ENCODE assay signal across 11 cellular contexts in genomic region chr6:108588586-108588985, GRCh38. TPM values are rescaled to one million over a fixed set of nuclear protein-coding genes. Genes with fewer than 3 reads are reported as not detected.
DNase-seq lines count a peak whose midpoint lies in the region; ATAC-seq and TF ChIP-seq lines count a peak whose summit lies in the region.
"Had no signal": no experiment of that assay in that cellular context is flagged by ENCODE, and none has a peak within 500 bp of the region (broad histone marks: within the 10 kb centered on the region; RNA-seq: fewer than 3 reads in every experiment).

No MANE protein-coding gene starts in this region.

- H3K4me1 ChIP-seq in smooth muscle cell (ENCODE audit: low read depth): peaks cover 54% of the 10 kb centered on the region

- H3K27me3 ChIP-seq in smooth muscle cell (ENCODE audit: low read depth): no peaks in the 10 kb centered on the region

- no peaks in the 10 kb centered on the region for H3K36me3 ChIP-seq in smooth muscle cell (ENCODE audit: low read depth)
- H3K36me3 ChIP-seq: HAP-1 had no signal

- no peak for ATAC-seq in GM21526 (IDR thresholded peaks at IDR 0.05; ENCODE audit: low FRiP score, unreplicated experiment)

- H3K4me1 Mint-ChIP-seq in immature natural killer cell: peaks cover 77 to 84% of the 10 kb centered on the region in 2 donors

- H3K4me3 Mint-ChIP-seq in immature natural killer cell: peak overlapping the region; percentile 2 to 69 (median 42)

- H2AFZ ChIP-seq in smooth muscle cell (ENCODE audit: low read depth): no peak overlapping the region

- peak overlapping the region; percentile 1 for H3K9ac ChIP-seq in smooth muscle cell (ENCODE audit: low read depth)

- H3K4me3 ChIP-seq in smooth muscle cell: peak overlapping the region; percentile 8
- H3K4me3 ChIP-seq: HAP-1 had no signal

- peaks cover 91% of the 10 kb centered on the region for H4K20me1 ChIP-seq in smooth muscle cell (ENCODE audit: low read depth)

- no peak for TF ChIP-seq CTCF in smooth muscle cell (IDR thresholded peaks at IDR 0.05; ENCODE audit: borderline replicate concordance, insufficient read depth, poor library complexity, severe bottlenecking)

- H3K27ac Mint-ChIP-seq in immature natural killer cell: peak overlapping the region; percentile 11 to 80 (median 75)

- WGBS in smooth muscle cell (ENCODE audit: low lambda C conversion rate): 0% methylated on average over 1 of the region's 1 CpG

- no peaks in the 10 kb centered on the region for H3K36me3 Mint-ChIP-seq in immature natural killer cell

- DNase-seq in HK-2 (ENCODE audit: unreplicated experiment): peak; percentile 26
- DNase-seq in immature natural killer cell: no peak
- DNase-seq in smooth muscle cell (lab: John Stamatoyannopoulos, UW; ENCODE audit: unreplicated experiment): no peak
- no peak for DNase-seq in NCI-H128 (lab: John Stamatoyannopoulos, UW; ENCODE audit: unreplicated experiment)
- no peak for DNase-seq in Ammon's horn (ENCODE audit: low spot score)
- DNase-seq in activated CD4-positive, alpha-beta T cell treated with anti-CD3 and anti-CD28 coated beads, Interleukin-2, amount 50 U/mL, for 48 hours: no peak
- DNase-seq: activated CD4-positive, alpha-beta T cell treated with anti-CD3 and anti-CD28 coated beads for 48 hours; stimulated activated CD4-positive, alpha-beta T cell treated with anti-CD3 and anti-CD28 coated beads, Interleukin-15, amount 100 ng/mL, for 24 hours had no signal

- H3K27me3 Mint-ChIP-seq in immature natural killer cell (ENCODE audit: low read depth in 3 of 3): peaks cover 0 to 3% (median 2%) of the 10 kb centered on the region in 3 donors

- H3K4me2 ChIP-seq in smooth muscle cell: peak overlapping the region; percentile 80

- peaks cover 78% of the 10 kb centered on the region for H3K79me2 ChIP-seq in smooth muscle cell (ENCODE audit: low read depth)

- H3K9me3 ChIP-seq in smooth muscle cell (replicated peaks; ENCODE audit: low read depth): no peaks in the 10 kb centered on the region
- H3K9me3 ChIP-seq: HAP-1 had no signal

- H3K9me3 Mint-ChIP-seq in immature natural killer cell: no peaks in the 10 kb centered on the region

- H3F3A ChIP-seq in smooth muscle cell (ENCODE audit: low read depth): peaks cover 55% of the 10 kb centered on the region

- H3K27ac ChIP-seq in angular gyrus (ENCODE audit: low read depth, low read length): peak overlapping the region; percentile 67
- H3K27ac ChIP-seq in smooth muscle cell (ENCODE audit: low read depth): peak overlapping the region; percentile 90

RNA-seq across cellular contexts. Expression of gene FOXO3, which starts 27.9 kb away (rescaled TPM):
- polyA plus RNA-seq in immature natural killer cell (10 to 100 TPM; 20.3 to 41.3 (median 36.4) TPM), smooth muscle cell (34.7 and 35.9 TPM in 2 replicates)
- 36.2 and 40.3 TPM in 2 replicates for total RNA-seq in smooth muscle cell
